8 cellular contexts compared by ENCODE assay signal in genomic region chr13:32586022-32586900, GRCh38. TPM values are rescaled to one million over a fixed set of nuclear protein-coding genes. Genes with fewer than 3 reads are reported as not detected.
DNase-seq lines count a peak whose midpoint lies in the region; ATAC-seq, FAIRE-seq and TF ChIP-seq lines count a peak whose summit lies in the region.

A gene with protein sequence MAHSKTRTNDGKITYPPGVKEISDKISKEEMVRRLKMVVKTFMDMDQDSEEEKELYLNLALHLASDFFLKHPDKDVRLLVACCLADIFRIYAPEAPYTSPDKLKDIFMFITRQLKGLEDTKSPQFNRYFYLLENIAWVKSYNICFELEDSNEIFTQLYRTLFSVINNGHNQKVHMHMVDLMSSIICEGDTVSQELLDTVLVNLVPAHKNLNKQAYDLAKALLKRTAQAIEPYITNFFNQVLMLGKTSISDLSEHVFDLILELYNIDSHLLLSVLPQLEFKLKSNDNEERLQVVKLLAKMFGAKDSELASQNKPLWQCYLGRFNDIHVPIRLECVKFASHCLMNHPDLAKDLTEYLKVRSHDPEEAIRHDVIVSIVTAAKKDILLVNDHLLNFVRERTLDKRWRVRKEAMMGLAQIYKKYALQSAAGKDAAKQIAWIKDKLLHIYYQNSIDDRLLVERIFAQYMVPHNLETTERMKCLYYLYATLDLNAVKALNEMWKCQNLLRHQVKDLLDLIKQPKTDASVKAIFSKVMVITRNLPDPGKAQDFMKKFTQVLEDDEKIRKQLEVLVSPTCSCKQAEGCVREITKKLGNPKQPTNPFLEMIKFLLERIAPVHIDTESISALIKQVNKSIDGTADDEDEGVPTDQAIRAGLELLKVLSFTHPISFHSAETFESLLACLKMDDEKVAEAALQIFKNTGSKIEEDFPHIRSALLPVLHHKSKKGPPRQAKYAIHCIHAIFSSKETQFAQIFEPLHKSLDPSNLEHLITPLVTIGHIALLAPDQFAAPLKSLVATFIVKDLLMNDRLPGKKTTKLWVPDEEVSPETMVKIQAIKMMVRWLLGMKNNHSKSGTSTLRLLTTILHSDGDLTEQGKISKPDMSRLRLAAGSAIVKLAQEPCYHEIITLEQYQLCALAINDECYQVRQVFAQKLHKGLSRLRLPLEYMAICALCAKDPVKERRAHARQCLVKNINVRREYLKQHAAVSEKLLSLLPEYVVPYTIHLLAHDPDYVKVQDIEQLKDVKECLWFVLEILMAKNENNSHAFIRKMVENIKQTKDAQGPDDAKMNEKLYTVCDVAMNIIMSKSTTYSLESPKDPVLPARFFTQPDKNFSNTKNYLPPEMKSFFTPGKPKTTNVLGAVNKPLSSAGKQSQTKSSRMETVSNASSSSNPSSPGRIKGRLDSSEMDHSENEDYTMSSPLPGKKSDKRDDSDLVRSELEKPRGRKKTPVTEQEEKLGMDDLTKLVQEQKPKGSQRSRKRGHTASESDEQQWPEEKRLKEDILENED (N-terminal part only) (plus strand): TSS chr13:32586452. CDS start chr13:32648773, 62,321 bp downstream.

- DNase-seq in COLO829 (ENCODE audit: low spot score) = peak; percentile 75
- peak; percentile 96 for DNase-seq in GM20000 (ENCODE audit: low spot score)
- peak; percentile 93 for DNase-seq in HT1080 (ENCODE audit: low read depth)
- DNase-seq in NOMO-1 (lab: John Stamatoyannopoulos, UW; ENCODE audit: unreplicated experiment in 2 of 2) = peak; percentile 97 to 99
- DNase-seq in activated CD8-positive, alpha-beta memory T cell treated with anti-CD3 and anti-CD28 coated beads for 4 hours (ENCODE audit: low read depth in 2 of 2) = peak; percentile 84 to 87
- peak; percentile 78 to 96 for DNase-seq in H1 (ENCODE audit: low read depth in 1 of 2, low spot score in 2 of 2)
- peak; percentile 97 to 98 for DNase-seq in memory B cell (ENCODE audit: low spot score in 2 of 2)
- peak; percentile 77 for DNase-seq in stimulated activated CD8-positive, alpha-beta memory T cell treated with anti-CD3 and anti-CD28 coated beads, Interleukin-12 subunit alpha, Interleukin-12 subunit beta, amount 100 ng/mL, for 24 hours (ENCODE audit: extremely low read depth)

- H4K8ac ChIP-seq in H1 (ENCODE audit: extremely low read depth, insufficient read depth, low read length) = peak within 1 kb of the TSS; percentile 98; the same call in 1 of the 2 replicates

- 1% methylated on average over 44 of the region's 97 CpGs; no CpG with 5 or more reads in 1 of the 2 experiments for WGBS in H1 (ENCODE audit: extremely low coverage in 1 of 2, insufficient coverage in 1 of 2, insufficient read length in 1 of 2, insufficient replicate concordance in 2 of 2, low coverage in 1 of 2, low lambda C conversion rate in 2 of 2, missing lambda C conversion rate in 1 of 2), 2 experiments

- peak within 1 kb of the TSS; percentile 94 for H3K4me3 Mint-ChIP-seq in memory B cell

- no peaks in the 10 kb centered on the region for H3K27me3 Mint-ChIP-seq in memory B cell

- peak within 1 kb of the TSS; percentile 87 for H3K56ac ChIP-seq in H1 (replicated peaks; ENCODE audit: insufficient read length, low read depth, low read length)

- H3K27ac Mint-ChIP-seq in memory B cell = peak within 1 kb of the TSS; percentile 95

- TF ChIP-seq POLR2A in H1 (IDR thresholded peaks at IDR 0.05; ENCODE audit: control extremely low read depth in 1 of 2, low read depth in 2 of 2, low read length in 2 of 2) = peak in 1 of 2 experiments; percentile 22; a peak in 2 of 3 replicates

- peak within 1 kb of the TSS; percentile 91 for H2AFZ ChIP-seq in H1 (ENCODE audit: low read length)

- no peaks in the 10 kb centered on the region for H3K9me3 Mint-ChIP-seq in memory B cell

- no peaks in the 10 kb centered on the region for H3K27me3 ChIP-seq in H1 (replicated peaks in 1 of 4; ENCODE audit: control insufficient read depth in 3 of 4, extremely low read depth in 1 of 4, insufficient read depth in 3 of 4, low read length in 3 of 4)

- H2BK120ac ChIP-seq in H1 (replicated peaks; ENCODE audit: low read depth, low read length) = no peak within 1 kb of the TSS

- H3K14ac ChIP-seq in H1 (ENCODE audit: insufficient read length) = no peak within 1 kb of the TSS

- H3K4me1 Mint-ChIP-seq in memory B cell = peaks cover 25% of the 10 kb centered on the region

- H4K5ac ChIP-seq in H1 (ENCODE audit: insufficient read length, low read depth, low read length) = peak within 1 kb of the TSS; percentile 69

- peaks cover 1% of the 10 kb centered on the region for H3K36me3 Mint-ChIP-seq in memory B cell

- peak within 1 kb of the TSS; percentile 82 for H3K18ac ChIP-seq in H1 (ENCODE audit: extremely low read depth, low read length)

- H2BK5ac ChIP-seq in H1 (ENCODE audit: low read depth, low read length) = peak within 1 kb of the TSS; percentile 35; the same call in 1 of the 2 replicates

- peak; percentile 80 to 86 for TF ChIP-seq RAD21 in H1 (IDR thresholded peaks at IDR 0.05 in 1 of 2, conservative IDR thresholded peaks at IDR 0.05 in 1 of 2; ENCODE audit: low read depth in 2 of 2, low read length in 2 of 2)

- H3K36me3 ChIP-seq in H1 (ENCODE audit: control insufficient read depth in 2 of 4, insufficient read depth in 4 of 4, low read length in 3 of 4) = no peaks in the 10 kb centered on the region

- peaks cover 0 to 5% (median 2%) of the 10 kb centered on the region in 4 experiments; a peak in 1 of 7 replicates for H3K4me1 ChIP-seq in H1 (replicated peaks in 1 of 4; ENCODE audit: control insufficient read depth in 3 of 4, insufficient read depth in 4 of 4, low read length in 3 of 4)

- H4K91ac ChIP-seq in H1 (replicated peaks; ENCODE audit: insufficient read length, low read length) = peak within 1 kb of the TSS; percentile 87

- no peak for TF ChIP-seq EP300 in H1 (IDR thresholded peaks at IDR 0.05; ENCODE audit: borderline replicate concordance in 1 of 2, low read depth in 2 of 2, low read length in 2 of 2)

- H2AK5ac ChIP-seq in H1 (ENCODE audit: low read depth, low read length) = no peak within 1 kb of the TSS

- ATAC-seq in memory B cell (ENCODE audit: low read depth) = peak; percentile 86

- H3K79me2 ChIP-seq in H1 (ENCODE audit: control insufficient read depth in 1 of 2, insufficient read depth in 2 of 2, low read length in 2 of 2) = peaks cover 0 to 41% of the 10 kb centered on the region in 2 experiments; a peak in 3 of 4 replicates

- H3K23ac ChIP-seq in H1 (ENCODE audit: insufficient read length) = no peak within 1 kb of the TSS

- peaks cover 0 to 8% of the 10 kb centered on the region in 2 experiments for H4K20me1 ChIP-seq in H1 (replicated peaks in 1 of 2; ENCODE audit: control insufficient read depth in 1 of 2, insufficient read depth in 2 of 2, low read length in 2 of 2)

- H3K9ac ChIP-seq in H1 (replicated peaks in 1 of 4; ENCODE audit: extremely low read depth in 1 of 4, low read depth in 3 of 4, low read length in 3 of 4) = peak within 1 kb of the TSS; percentile 50 to 90 (median 81)

- no peak for FAIRE-seq in H1 (lab: Jason Lieb, UNC)

- no peak within 1 kb of the TSS for H2BK15ac ChIP-seq in H1 (ENCODE audit: low read length)

- no peaks in the 10 kb centered on the region for H3K9me3 ChIP-seq in H1 (ENCODE audit: insufficient read depth in 2 of 2, low read depth in 1 of 2, low read length in 1 of 2)

- CTCF ChIA-PET in H1 (lab: Charles Lee; ENCODE audit: partially characterized antibody) = interaction anchor here (0.6 to 1.7 kb wide), 14 partner anchors 15 to 334 kb away, joined by 3 to 10 read pairs (median 3); no protein-coding TSS in a partner anchor

- H2BK12ac ChIP-seq in H1 (ENCODE audit: low read depth, low read length) = no peak within 1 kb of the TSS

- no peaks in the 10 kb centered on the region; the same call in 1 of the 2 replicates for H3K79me1 ChIP-seq in H1 (ENCODE audit: low read depth, low read length)

- H3K4ac ChIP-seq in H1 (replicated peaks; ENCODE audit: insufficient read length, low read depth, low read length) = no peak within 1 kb of the TSS

- H2BK20ac ChIP-seq in H1 (ENCODE audit: low read length) = no peak within 1 kb of the TSS

- H3K4me3 ChIP-seq in H1 (ENCODE audit: extremely low read depth in 1 of 4, insufficient read depth in 2 of 4, low read depth in 3 of 4, low read length in 4 of 4) = peak within 1 kb of the TSS; percentile 70 to 99 (median 96)

- TF ChIP-seq CTCF in GM20000 (IDR thresholded peaks at IDR 0.05; ENCODE audit: extremely low read depth, missing control alignments) (peak; percentile 88), H1 (IDR thresholded peaks at IDR 0.05; ENCODE audit: control extremely low read depth in 1 of 3, insufficient read depth in 1 of 3, low read depth in 1 of 3, low read length in 3 of 3) (peak; percentile 79 to 89 (median 86))

- POLR2A ChIA-PET in H1 (lab: Charles Lee; ENCODE audit: partially characterized antibody) = interaction anchor here (0.8 to 2.1 kb wide), 4 partner anchors 53 to 201 kb away, joined by 5 to 7 read pairs (median 6); no protein-coding TSS in a partner anchor

- peak within 1 kb of the TSS; percentile 79 for H3K27ac ChIP-seq in H1 (ENCODE audit: low read depth, low read length)

- peaks cover 10% of the 10 kb centered on the region for H3K23me2 ChIP-seq in H1 (ENCODE audit: low read depth, low read length)

- H3K4me2 ChIP-seq in H1 (ENCODE audit: insufficient read depth in 1 of 2, low read depth in 2 of 2, low read length in 2 of 2) = peak within 1 kb of the TSS; percentile 70 to 73

TF ChIP-seq in H1, 55 proteins besides CTCF, POLR2A, EP300 and RAD21 (continues in another document):
- TF ChIP-seq TAF7 (optimal IDR thresholded peaks at IDR 0.05; ENCODE audit: borderline replicate concordance, low read depth, low read length) = peak; percentile 57
- TF ChIP-seq, protein P1, sequence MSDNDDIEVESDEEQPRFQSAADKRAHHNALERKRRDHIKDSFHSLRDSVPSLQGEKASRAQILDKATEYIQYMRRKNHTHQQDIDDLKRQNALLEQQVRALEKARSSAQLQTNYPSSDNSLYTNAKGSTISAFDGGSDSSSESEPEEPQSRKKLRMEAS (IDR thresholded peaks at IDR 0.05) = peak; percentile 62
- peak; percentile 74; the same call in 1 of the 2 replicates for TF ChIP-seq TBP (IDR thresholded peaks at IDR 0.05; ENCODE audit: low read depth, low read length)
- TF ChIP-seq POU5F1 (IDR thresholded peaks at IDR 0.05; ENCODE audit: low read depth, low read length) = no peak
- TF ChIP-seq SIN3A (conservative IDR thresholded peaks at IDR 0.05 in 1 of 2, IDR thresholded peaks at IDR 0.05 in 1 of 2; ENCODE audit: low read depth in 1 of 2, low read length in 2 of 2) = peak; percentile 55 to 65; a peak in 1 of 4 replicates

RNA-seq across cellular contexts. Expression of the gene that starts here (rescaled TPM):
- total RNA-seq in HT1080 (2014; rRNA removed; shearing (Covaris generic)) = 13.1 and 17.0 TPM in 2 replicates
- 8.8 and 11.4 TPM in 2 replicates for polyA plus RNA-seq in HT1080 (2015; cell fraction: cytosol; rRNA removed)
- 24.8 and 26.1 TPM in 2 replicates for polyA plus RNA-seq in HT1080 (2015; cell fraction: nucleus; rRNA removed)
- total RNA-seq in H1 (2021; fragmentation: NEBNext Ultra II Directional; extraction: Animal tissue kit (Norgen Biotek cat#: 25700)) = 54.6 and 59.1 TPM in 2 replicates
- 3.1 and 5.5 TPM in 2 replicates for polyA plus RNA-seq in H1 (2011; rRNA removed)
- polyA plus RNA-seq in H1 (2011; cell fraction: cytosol; rRNA removed) = 8.9 TPM
- 3.6 TPM for polyA plus RNA-seq in H1 (2011; cell fraction: nucleus; rRNA removed)
- 12.1 to 28.8 TPM (median 15.8 TPM) in 4 replicates for polyA plus RNA-seq in H1 (2012, experiment 1 of 2)
- polyA plus RNA-seq in H1 (2012, experiment 2 of 2) = 0.75 TPM
- polyA plus RNA-seq in H1 (2013, experiment 1 of 2) = 52.7 TPM
- 49.7 TPM for polyA plus RNA-seq in H1 (2013, experiment 2 of 2)
- 21.5 and 34.8 TPM in 2 replicates for polyA minus RNA-seq in H1 (2011; rRNA and poly(A)+ RNA removed)
- 23.5 TPM for polyA minus RNA-seq in H1 (2011; cell fraction: cytosol; rRNA and poly(A)+ RNA removed)
- polyA minus RNA-seq in H1 (2011; cell fraction: nucleus; rRNA and poly(A)+ RNA removed) = 59.8 TPM

Comparison
In these comparisons a context has a peak if more than half of its experiments do, and no peak if none do; other contexts are left out.
1. Peak in every context shown above with its lines: DNase-seq, ATAC-seq, H3K4me3 ChIP-seq and H3K27ac ChIP-seq.